8 cellular contexts compared by ENCODE assay signal in genomic region chr6:157033428-157034140, GRCh38.
A peak's percentile ranks its signal among the peaks of the same experiment; 100 is the strongest.
DNase-seq lines count a peak whose midpoint lies in the region; ATAC-seq lines count a peak whose summit lies in the region.

No MANE protein-coding gene starts in this region.

- peak overlapping the region; percentile 42 to 66 (median 54); a peak in 19 of 20 replicates for H3K4me3 ChIP-seq in BLaER1 treated with 17β-estradiol and CSF1 and Interleukin-3, amounts not matched to agents 10 nM and 100 nM
- H3K4me3 ChIP-seq in naive thymus-derived CD4-positive, alpha-beta T cell (ENCODE audit: low read length) = peak overlapping the region; percentile 50

- ATAC-seq in naive thymus-derived CD4-positive, alpha-beta T cell = peak; percentile 36
- ATAC-seq in HG03439 (IDR thresholded peaks at IDR 0.05; ENCODE audit: unreplicated experiment) (no peak), HG03378 (IDR thresholded peaks at IDR 0.05; ENCODE audit: unreplicated experiment) (no peak)

- intact Hi-C loops in naive thymus-derived CD4-positive, alpha-beta T cell (cut with micrococcal nuclease) = loop anchor here (1.0 to 5.0 kb wide), 7 partner anchors 11 to 241 kb away; no protein-coding TSS in a partner anchor

- peaks cover 20 to 42% (median 34%) of the 10 kb centered on the region in 7 donors for H3K4me1 Mint-ChIP-seq in naive thymus-derived CD4-positive, alpha-beta T cell

- H3K9ac ChIP-seq in BLaER1 treated with 17β-estradiol and CSF1 and Interleukin-3, amounts not matched to agents 10 nM and 100 nM = peak overlapping the region; percentile 55 to 74 (median 69)

- peaks cover 11 to 36% (median 25%) of the 10 kb centered on the region in 10 experiments for H3K4me1 ChIP-seq in BLaER1 treated with 17β-estradiol and CSF1 and Interleukin-3, amounts not matched to agents 10 nM and 100 nM
- H3K4me1 ChIP-seq in naive thymus-derived CD4-positive, alpha-beta T cell (ENCODE audit: control insufficient read depth in 2 of 2, insufficient read depth in 2 of 2, low read length in 2 of 2) = peaks cover 6 to 20% of the 10 kb centered on the region in 2 donors

- H3K27me3 Mint-ChIP-seq in naive thymus-derived CD4-positive, alpha-beta T cell = no peaks in the 10 kb centered on the region

- peak overlapping the region; percentile 71 to 100 (median 92) for H3K4me3 Mint-ChIP-seq in naive thymus-derived CD4-positive, alpha-beta T cell

- H3K27ac ChIP-seq in BLaER1 treated with 17β-estradiol and CSF1 and Interleukin-3, amounts not matched to agents 10 nM and 100 nM = peak overlapping the region; percentile 25 to 75 (median 56); a peak in 19 of 22 replicates
- H3K27ac ChIP-seq in naive thymus-derived CD4-positive, alpha-beta T cell (ENCODE audit: low read depth, low read length) = peak overlapping the region; percentile 77

- peaks cover 0 to 9% (median 4%) of the 10 kb centered on the region in 5 donors for H3K36me3 Mint-ChIP-seq in naive thymus-derived CD4-positive, alpha-beta T cell

- peak overlapping the region; percentile 68 to 98 (median 84) for H3K4me2 ChIP-seq in BLaER1 treated with 17β-estradiol and CSF1 and Interleukin-3, amounts not matched to agents 10 nM and 100 nM

- peaks cover 0 to 10% (median 7%) of the 10 kb centered on the region in 11 experiments; a peak in 15 of 22 replicates for H3K9me3 ChIP-seq in BLaER1 treated with 17β-estradiol and CSF1 and Interleukin-3, amounts not matched to agents 10 nM and 100 nM (replicated peaks in 1 of 11)
- no peaks in the 10 kb centered on the region for H3K9me3 ChIP-seq in naive thymus-derived CD4-positive, alpha-beta T cell (ENCODE audit: control insufficient read depth in 2 of 3, low read length in 3 of 3)

- DNase-seq in LoVo (ENCODE audit: low spot score) = peak; percentile 18
- DNase-seq in dedifferentiated amniotic fluid mesenchymal stem cell (ENCODE audit: extremely low spot score) = peak; percentile 15
- DNase-seq in naive thymus-derived CD4-positive, alpha-beta T cell = peak in 3 of 9 donors; percentile 14 to 24 (median 17)
- DNase-seq in DMS 273 (lab: John Stamatoyannopoulos, UW; ENCODE audit: unreplicated experiment) = no peak
- DNase-seq in NCI-H524 (lab: John Stamatoyannopoulos, UW) = no peak

- CTCF ChIA-PET in naive thymus-derived CD4-positive, alpha-beta T cell (lab: Charles Lee) = interaction anchor here (1.2 to 1.9 kb wide), 5 partner anchors 13 to 1706 kb away, joined by 3 to 6 read pairs (median 4); no protein-coding TSS in a partner anchor

- POLR2A ChIA-PET in naive thymus-derived CD4-positive, alpha-beta T cell (lab: Charles Lee) = interaction anchor here (0.6 to 3.7 kb wide), 6 partner anchors 12 to 638 kb away, joined by 3 to 28 read pairs (median 4); no protein-coding TSS in a partner anchor

- peak overlapping the region; percentile 72 to 96 (median 93) for H3K27ac Mint-ChIP-seq in naive thymus-derived CD4-positive, alpha-beta T cell

- H3K9me3 Mint-ChIP-seq in naive thymus-derived CD4-positive, alpha-beta T cell = no peaks in the 10 kb centered on the region

- H3K36me3 ChIP-seq in BLaER1 treated with 17β-estradiol and CSF1 and Interleukin-3, amounts not matched to agents 10 nM and 100 nM = peaks cover 10 to 52% (median 27%) of the 10 kb centered on the region in 11 experiments; a peak in 21 of 22 replicates
- H3K36me3 ChIP-seq in naive thymus-derived CD4-positive, alpha-beta T cell (ENCODE audit: control insufficient read depth in 2 of 3, insufficient read depth in 3 of 3, low read length in 3 of 3) = peaks cover 0 to 4% (median 0%) of the 10 kb centered on the region in 3 experiments

- peaks cover 11 to 79% (median 65%) of the 10 kb centered on the region in 11 experiments; a peak in 19 of 22 replicates for H4K20me1 ChIP-seq in BLaER1 treated with 17β-estradiol and CSF1 and Interleukin-3, amounts not matched to agents 10 nM and 100 nM

- H3K27me3 ChIP-seq in BLaER1 treated with 17β-estradiol and CSF1 and Interleukin-3, amounts not matched to agents 10 nM and 100 nM = no peaks in the 10 kb centered on the region
- H3K27me3 ChIP-seq in naive thymus-derived CD4-positive, alpha-beta T cell (ENCODE audit: control insufficient read depth in 2 of 2, insufficient read depth in 2 of 2, low read length in 2 of 2) = no peaks in the 10 kb centered on the region

Comparison
In these comparisons a context has a peak if more than half of its experiments do, and no peak if none do; other contexts are left out.
1. DNase-seq: peak in LoVo (single experiment) and dedifferentiated amniotic fluid mesenchymal stem cell (single experiment); none in DMS 273 (single experiment) and NCI-H524 (0 of 2).